Comparison of ENCODE assay signal across 21 cellular contexts in genomic region chr7:117982071-117983055, GRCh38.
DNase-seq lines count a peak whose midpoint lies in the region; ATAC-seq and TF ChIP-seq lines count a peak whose summit lies in the region.
"Had no signal": no experiment of that assay in that cellular context is flagged by ENCODE, and none has a peak within 500 bp of the region (broad histone marks: within the 10 kb centered on the region; RNA-seq: fewer than 3 reads in every experiment).

No MANE protein-coding gene starts in this region.

- CTCF ChIA-PET in A673 (lab: Charles Lee) = no interaction called here

- peak overlapping the region; percentile 59 for H3K27ac ChIP-seq in A673 (ENCODE audit: low read depth, low read length, poor library complexity, severe bottlenecking)
- no peak overlapping the region for H3K27ac ChIP-seq in adrenal gland
- peak overlapping the region in 2 of 8 donors; percentile 14 to 46 for H3K27ac ChIP-seq in spleen
- H3K27ac ChIP-seq: SJSA1, tibial artery, WERI-Rb-1 had no signal

- H3K4me1 ChIP-seq in A673 (ENCODE audit: insufficient read depth, low read length, poor library complexity, severe bottlenecking) (peaks cover 27% of the 10 kb centered on the region), adrenal gland (replicated peaks in 1 of 2) (no peaks in the 10 kb centered on the region), spleen (no peaks in the 10 kb centered on the region)
- H3K4me1 ChIP-seq: SJSA1, tibial artery had no signal

- 49 to 57% (median 52%) methylated on average over 11 of the region's 11 CpGs for WGBS in adrenal gland, 4 donors
- 32 to 38% (median 33%) methylated on average over 11 of the region's 11 CpGs for WGBS in spleen, 5 donors

- no peak overlapping the region for H3K4me3 ChIP-seq in A673 (ENCODE audit: low read depth, low read length, poor library complexity, severe bottlenecking)
- H3K4me3 ChIP-seq in adrenal gland = no peak overlapping the region
- H3K4me3 ChIP-seq in spleen = no peak overlapping the region
- H3K4me3 ChIP-seq: SJSA1, tibial artery had no signal

- peak; percentile 88 for DNase-seq in A673 (ENCODE audit: low spot score)
- DNase-seq in MV-4-11 (lab: John Stamatoyannopoulos, UW) = peak; percentile 5
- peak; percentile 13 for DNase-seq in UCSD-AML1 (lab: John Stamatoyannopoulos, UW; ENCODE audit: unreplicated experiment)
- DNase-seq in left kidney (ENCODE audit: low read depth, low spot score) = peak; percentile 81
- no peak for DNase-seq in adrenal gland
- no peak for DNase-seq in NCI-H345 (lab: John Stamatoyannopoulos, UW)
- DNase-seq in spleen = no peak
- DNase-seq: activated CD4-positive, alpha-beta T cell treated with anti-CD3 and anti-CD28 coated beads, Interleukin-2, amount 50 U/mL, for 48 hours; activated naive CD8-positive, alpha-beta T cell treated with anti-CD3 and anti-CD28 coated beads, Interleukin-2, amount 10 ng/mL, durations not matched to agents 7 days and 5 days; COR-L47; DND-41; effector CD8-positive, alpha-beta T cell; kidney glomerular epithelial cell; NCI-H146; NCI-H82; retina; T-helper 17 cell; tibial artery; WERI-Rb-1 had no signal

- no peaks in the 10 kb centered on the region for H3K9me3 ChIP-seq in A673 (ENCODE audit: low read depth, low read length, poor library complexity, severe bottlenecking)
- no peaks in the 10 kb centered on the region for H3K9me3 ChIP-seq in adrenal gland (replicated peaks in 1 of 3)
- no peaks in the 10 kb centered on the region for H3K9me3 ChIP-seq in spleen
- H3K9me3 ChIP-seq: SJSA1, tibial artery had no signal

- TF ChIP-seq CTCF in A673 (conservative IDR thresholded peaks at IDR 0.05; ENCODE audit: low read depth, low read length) (no peak), adrenal gland (IDR thresholded peaks at IDR 0.05) (no peak), spleen (IDR thresholded peaks at IDR 0.05 in 8 of 11, conservative IDR thresholded peaks at IDR 0.05 in 3 of 11) (no peak)

- ATAC-seq in GM21515 (IDR thresholded peaks at IDR 0.05; ENCODE audit: unreplicated experiment) = no peak
- ATAC-seq: T-helper 17 cell had no signal

- POLR2A ChIA-PET in A673 (lab: Charles Lee; ENCODE audit: low non-redundant PET) = interaction anchor here (0.6 kb wide), 1 partner anchor 1325 kb away, joined by 3 read pairs; no protein-coding TSS in a partner anchor

- H3K27me3 ChIP-seq in A673 (replicated peaks; ENCODE audit: insufficient read depth, low read depth, low read length, poor library complexity) (no peaks in the 10 kb centered on the region), adrenal gland (no peaks in the 10 kb centered on the region), spleen (replicated peaks in 1 of 7) (no peaks in the 10 kb centered on the region)
- H3K27me3 ChIP-seq: tibial artery had no signal

- TF ChIP-seq POLR2A in adrenal gland (IDR thresholded peaks at IDR 0.05) (no peak), spleen (IDR thresholded peaks at IDR 0.05) (no peak)

- no TSS peak for BruUV-seq in A673 (replicated peaks; lab: Mats Ljungman, UMichigan)

- H3K36me3 ChIP-seq in A673 (ENCODE audit: insufficient read depth, low read length, poor library complexity, severe bottlenecking) = no peaks in the 10 kb centered on the region
- no peaks in the 10 kb centered on the region for H3K36me3 ChIP-seq in adrenal gland (replicated peaks in 1 of 2)
- H3K36me3 ChIP-seq in spleen = no peaks in the 10 kb centered on the region
- H3K36me3 ChIP-seq: SJSA1, tibial artery, WERI-Rb-1 had no signal

- intact Hi-C loops in A673 (cut with micrococcal nuclease; ENCODE audit: unreplicated experiment) (no loop called here), adrenal gland (cut with DNase I) (no loop called here), spleen (cut with DNase I; ENCODE audit: low total_unique reads) (no loop called here)

Comparison
In these comparisons a context has a peak if more than half of its experiments do, and no peak if none do; other contexts are left out.
1. DNase-seq: peak in A673 (single experiment), MV-4-11 (single experiment), UCSD-AML1 (single experiment) and left kidney (single experiment); none in adrenal gland (0 of 7), NCI-H345 (single experiment) and spleen (single experiment).